17 cellular contexts compared by ENCODE assay signal in genomic region chr1:64484651-64485050, GRCh38. TPM values are rescaled to one million over a fixed set of nuclear protein-coding genes. Genes with fewer than 3 reads are reported as not detected.
DNase-seq lines count a peak whose midpoint lies in the region; FAIRE-seq and TF ChIP-seq lines count a peak whose summit lies in the region.
"Had no signal": no experiment of that assay in that cellular context is flagged by ENCODE, and none has a peak within 500 bp of the region (broad histone marks: within the 10 kb centered on the region; RNA-seq: fewer than 3 reads in every experiment).

No MANE protein-coding gene starts in this region.

- no peak overlapping the region for H3K4me3 ChIP-seq in MG63
- no peak overlapping the region for H3K4me3 ChIP-seq in fibroblast of mammary gland (ENCODE audit: control insufficient read depth, low read depth, low read length)
- H3K4me3 ChIP-seq in MM.1S (ENCODE audit: low read length): no peak overlapping the region

- no peak overlapping the region for H3K9ac ChIP-seq in MM.1S (ENCODE audit: low read length)

- H3K9me3 ChIP-seq in MG63 (no peaks in the 10 kb centered on the region), MM.1S (replicated peaks; ENCODE audit: insufficient read depth, low read length) (no peaks in the 10 kb centered on the region)

- DNase-seq in COR-L47 (lab: John Stamatoyannopoulos, UW) (peak; percentile 74), MG63 (peak; percentile 73), RCC 7860 (ENCODE audit: low spot score) (peak; percentile 75), fibroblast of mammary gland (ENCODE audit: low read depth) (peak; percentile 49), MM.1S (no peak), DMS79 treated with DMSO at 0.1 percent for 48 hours (lab: John Stamatoyannopoulos, UW) (no peak), osteocyte (ENCODE audit: extremely low spot score, unreplicated experiment) (no peak), OCI-M1 (lab: John Stamatoyannopoulos, UW) (no peak)
- DNase-seq: activated CD4-positive, CD25-positive, alpha-beta regulatory T cell; activated naive CD8-positive, alpha-beta T cell treated with anti-CD3 and anti-CD28 coated beads, Interleukin-2, amount 50 U/mL, for 24 hours; caudate nucleus; CD4-positive, alpha-beta T cell; effector CD8-positive, alpha-beta T cell; foreskin fibroblast; left ventricle myocardium superior; stimulated activated CD4-positive, alpha-beta T cell treated with anti-CD3 and anti-CD28 coated beads, Interleukin-2, amount 100 ng/mL, for 48 hours; T-helper 17 cell had no signal

- no peaks in the 10 kb centered on the region for H3F3A ChIP-seq in MM.1S (ENCODE audit: insufficient read depth, low read length)

- FAIRE-seq in RCC 7860 (lab: Jason Lieb, UNC): peak; percentile 91

- H3K27ac ChIP-seq in MM.1S (ENCODE audit: low read length): no peak overlapping the region

- H3K4me2 ChIP-seq in MM.1S (ENCODE audit: low read depth, low read length): no peak overlapping the region

- H3K4me3 Mint-ChIP-seq in osteocyte (ENCODE audit: unreplicated experiment): no peak overlapping the region
- H3K4me3 Mint-ChIP-seq: activated naive CD8-positive, alpha-beta T cell treated with anti-CD3 and anti-CD28 coated beads, Interleukin-2, amount 50 U/mL, for 24 hours; CD4-positive, alpha-beta T cell; T-helper 17 cell had no signal

- no peaks in the 10 kb centered on the region for H3K36me3 ChIP-seq in MG63
- no peaks in the 10 kb centered on the region for H3K36me3 ChIP-seq in MM.1S (replicated peaks; ENCODE audit: insufficient read depth, low read length)

- TF ChIP-seq CTCF in fibroblast of mammary gland (conservative IDR thresholded peaks at IDR 0.05; ENCODE audit: control insufficient read depth, insufficient read depth, low read depth, low read length) (no peak), MM.1S (IDR thresholded peaks at IDR 0.05; ENCODE audit: low read length) (no peak), osteocyte (IDR thresholded peaks at IDR 0.05) (no peak)

- no peaks in the 10 kb centered on the region for H3K9me3 Mint-ChIP-seq in osteocyte (ENCODE audit: unreplicated experiment)
- H3K9me3 Mint-ChIP-seq: activated naive CD8-positive, alpha-beta T cell treated with anti-CD3 and anti-CD28 coated beads, Interleukin-2, amount 50 U/mL, for 24 hours; CD4-positive, alpha-beta T cell had no signal

- no peaks in the 10 kb centered on the region for H4K20me1 ChIP-seq in MM.1S (ENCODE audit: insufficient read depth, low read length)

- H3K27ac Mint-ChIP-seq in osteocyte (ENCODE audit: unreplicated experiment): no peak overlapping the region
- H3K27ac Mint-ChIP-seq: activated naive CD8-positive, alpha-beta T cell treated with anti-CD3 and anti-CD28 coated beads, Interleukin-2, amount 50 U/mL, for 24 hours; CD4-positive, alpha-beta T cell; T-helper 17 cell had no signal

- no peaks in the 10 kb centered on the region for H3K4me1 ChIP-seq in MM.1S (ENCODE audit: low read length)

- no peak overlapping the region for H2AFZ ChIP-seq in MM.1S (ENCODE audit: low read length)

- H3K9me2 ChIP-seq in MM.1S (replicated peaks; ENCODE audit: insufficient read depth, low read length): no peaks in the 10 kb centered on the region

- H3K36me3 Mint-ChIP-seq in osteocyte (ENCODE audit: unreplicated experiment): no peaks in the 10 kb centered on the region

- H3K4me1 Mint-ChIP-seq in osteocyte (ENCODE audit: unreplicated experiment): peaks cover 11% of the 10 kb centered on the region
- H3K4me1 Mint-ChIP-seq: activated naive CD8-positive, alpha-beta T cell treated with anti-CD3 and anti-CD28 coated beads, Interleukin-2, amount 50 U/mL, for 24 hours; T-helper 17 cell had no signal

- no peaks in the 10 kb centered on the region for H3K27me3 ChIP-seq in MG63
- H3K27me3 ChIP-seq in MM.1S (replicated peaks; ENCODE audit: insufficient read depth, low read length): no peaks in the 10 kb centered on the region

- no peaks in the 10 kb centered on the region for H3K79me2 ChIP-seq in MM.1S (ENCODE audit: low read length)

- peaks cover 6% of the 10 kb centered on the region for H3K27me3 Mint-ChIP-seq in osteocyte (ENCODE audit: unreplicated experiment)

RNA-seq across cellular contexts. Expression of gene CACHD1, which starts 14.7 kb away (rescaled TPM):
- total RNA-seq in MG63 (2014; rRNA removed; shearing (Covaris generic); ENCODE audit: low replicate concordance): 2.6 and 5.7 TPM in 2 replicates
- total RNA-seq in osteocyte: 5.5 TPM in 2 replicates

Comparison
In these comparisons a context has a peak if more than half of its experiments do, and no peak if none do; other contexts are left out.
1. DNase-seq: peak in COR-L47 (single experiment), MG63 (single experiment), RCC 7860 (single experiment) and fibroblast of mammary gland (single experiment); none in MM.1S (single experiment), DMS79 treated with DMSO at 0.1 percent for 48 hours (single experiment), osteocyte (single experiment) and OCI-M1 (single experiment).